8 cellular contexts compared by ENCODE assay signal in the genomic region with DNA sequence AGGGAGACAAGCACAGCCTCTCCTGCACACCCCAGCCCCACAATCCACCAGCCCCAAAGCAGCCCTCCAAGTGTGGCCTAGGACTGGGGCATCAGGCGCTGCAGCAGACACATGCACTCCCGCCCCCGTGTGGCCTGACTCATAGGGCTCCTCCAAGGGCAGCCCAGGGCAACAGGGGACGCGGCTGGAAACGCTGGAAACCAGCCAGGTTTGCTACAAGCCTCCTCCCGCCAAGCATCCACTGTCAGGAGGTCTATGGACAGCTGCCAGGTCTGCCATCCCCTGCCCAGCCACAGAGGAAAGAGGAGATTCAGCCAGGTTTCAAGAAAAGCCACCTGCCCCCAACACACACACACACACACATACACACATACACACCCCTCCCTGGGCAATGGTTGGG. TPM values are rescaled to one million over a fixed set of nuclear protein-coding genes. Genes with fewer than 3 reads are reported as not detected.
A peak's percentile ranks its signal among the peaks of the same experiment; 100 is the strongest.
DNase-seq lines count a peak whose midpoint lies in the region; ATAC-seq lines count a peak whose summit lies in the region.

No MANE protein-coding gene starts in this region.

- no peak overlapping the region for H3K27ac Mint-ChIP-seq in activated CD4-positive, alpha-beta T cell treated with anti-CD3 and anti-CD28 coated beads, Interleukin-2, amount 10 ng/mL, durations not matched to agents 24 days and 14 days
- H3K27ac Mint-ChIP-seq in activated T-helper 17 cell treated with anti-CD3 and anti-CD28 coated beads, Interleukin-2, amount 50 U/mL, for 72 hours = no peak overlapping the region

- peak; percentile 33 for ATAC-seq in activated T-helper 17 cell treated with anti-CD3 and anti-CD28 coated beads, Interleukin-2, amount 50 U/mL, for 72 hours (replicated peaks)
- ATAC-seq in HG02571 (IDR thresholded peaks at IDR 0.05; ENCODE audit: unreplicated experiment) = no peak

- intact Hi-C loops in activated CD4-positive, alpha-beta T cell treated with anti-CD3 and anti-CD28 coated beads, Interleukin-2, amount 10 ng/mL, durations not matched to agents 24 days and 14 days (cut with micrococcal nuclease) = no loop called here

- H3K4me1 Mint-ChIP-seq in activated CD4-positive, alpha-beta T cell treated with anti-CD3 and anti-CD28 coated beads, Interleukin-2, amount 10 ng/mL, durations not matched to agents 24 days and 14 days = peaks cover 9% of the 10 kb centered on the region
- H3K4me1 Mint-ChIP-seq in activated T-helper 17 cell treated with anti-CD3 and anti-CD28 coated beads, Interleukin-2, amount 50 U/mL, for 72 hours = no peaks in the 10 kb centered on the region

- DNase-seq in activated CD4-positive, alpha-beta T cell treated with anti-CD3 and anti-CD28 coated beads for 48 hours = peak; percentile 59
- DNase-seq in activated CD4-positive, alpha-beta T cell treated with anti-CD3 and anti-CD28 coated beads, Interleukin-2, amount 10 ng/mL, durations not matched to agents 24 days and 14 days = no peak
- DNase-seq in NCI-H1694 treated with DMSO at 0.1 percent for 48 hours (lab: John Stamatoyannopoulos, UW) (peak; percentile 84), kidney tubule cell (ENCODE audit: low spot score) (peak; percentile 76), dedifferentiated amniotic fluid mesenchymal stem cell (ENCODE audit: extremely low spot score) (no peak)
- no peak for DNase-seq in central memory CD4-positive, alpha-beta T cell

- H3K4me3 Mint-ChIP-seq in activated CD4-positive, alpha-beta T cell treated with anti-CD3 and anti-CD28 coated beads, Interleukin-2, amount 10 ng/mL, durations not matched to agents 24 days and 14 days = no peak overlapping the region
- H3K4me3 Mint-ChIP-seq in activated T-helper 17 cell treated with anti-CD3 and anti-CD28 coated beads, Interleukin-2, amount 50 U/mL, for 72 hours = no peak overlapping the region

- H3K36me3 Mint-ChIP-seq in activated CD4-positive, alpha-beta T cell treated with anti-CD3 and anti-CD28 coated beads, Interleukin-2, amount 10 ng/mL, durations not matched to agents 24 days and 14 days (ENCODE audit: low read depth) = no peaks in the 10 kb centered on the region
- no peaks in the 10 kb centered on the region for H3K36me3 Mint-ChIP-seq in activated T-helper 17 cell treated with anti-CD3 and anti-CD28 coated beads, Interleukin-2, amount 50 U/mL, for 72 hours (ENCODE audit: low read depth)

- peaks cover 79% of the 10 kb centered on the region for H3K27me3 Mint-ChIP-seq in activated CD4-positive, alpha-beta T cell treated with anti-CD3 and anti-CD28 coated beads, Interleukin-2, amount 10 ng/mL, durations not matched to agents 24 days and 14 days
- peaks cover 51% of the 10 kb centered on the region for H3K27me3 Mint-ChIP-seq in activated T-helper 17 cell treated with anti-CD3 and anti-CD28 coated beads, Interleukin-2, amount 50 U/mL, for 72 hours

- no peaks in the 10 kb centered on the region for H3K9me3 Mint-ChIP-seq in activated CD4-positive, alpha-beta T cell treated with anti-CD3 and anti-CD28 coated beads, Interleukin-2, amount 10 ng/mL, durations not matched to agents 24 days and 14 days
- no peaks in the 10 kb centered on the region for H3K9me3 Mint-ChIP-seq in activated T-helper 17 cell treated with anti-CD3 and anti-CD28 coated beads, Interleukin-2, amount 50 U/mL, for 72 hours

RNA-seq across cellular contexts. Expression of a gene that starts 25.8 kb away (rescaled TPM):
- total RNA-seq in activated CD4-positive, alpha-beta T cell treated with anti-CD3 and anti-CD28 coated beads, Interleukin-2, amount 10 ng/mL, durations not matched to agents 24 days and 14 days = 0.21 and 0.26 TPM in 2 replicates
- under 1 TPM in 1 of 2 donors, not detected in 1; 0.71 TPM for total RNA-seq in activated T-helper 17 cell treated with anti-CD3 and anti-CD28 coated beads, Interleukin-2, amount 50 U/mL, for 72 hours

Comparison
In these comparisons a context has a peak if more than half of its experiments do, and no peak if none do; other contexts are left out.
1. DNase-seq: peak in activated CD4-positive, alpha-beta T cell treated with anti-CD3 and anti-CD28 coated beads for 48 hours (single experiment), NCI-H1694 treated with DMSO at 0.1 percent for 48 hours (single experiment) and kidney tubule cell (single experiment); none in activated CD4-positive, alpha-beta T cell treated with anti-CD3 and anti-CD28 coated beads, Interleukin-2, amount 10 ng/mL, durations not matched to agents 24 days and 14 days (single experiment), central memory CD4-positive, alpha-beta T cell (single experiment) and dedifferentiated amniotic fluid mesenchymal stem cell (single experiment).